Comparison of ENCODE assay signal across 3 cellular contexts in genomic region chr9:23447944-23448343, GRCh38.
"Had no signal": no experiment of that assay in that cellular context is flagged by ENCODE, and none has a peak within 500 bp of the region (broad histone marks: within the 10 kb centered on the region; RNA-seq: fewer than 3 reads in every experiment).

No MANE protein-coding gene starts in this region.

- ATAC-seq: GM12878 had no signal

- H3K4me3 ChIP-seq: GM12878 had no signal

- DNase-seq: GDM1, GF-D8 had no signal
